In the genomic region with DNA sequence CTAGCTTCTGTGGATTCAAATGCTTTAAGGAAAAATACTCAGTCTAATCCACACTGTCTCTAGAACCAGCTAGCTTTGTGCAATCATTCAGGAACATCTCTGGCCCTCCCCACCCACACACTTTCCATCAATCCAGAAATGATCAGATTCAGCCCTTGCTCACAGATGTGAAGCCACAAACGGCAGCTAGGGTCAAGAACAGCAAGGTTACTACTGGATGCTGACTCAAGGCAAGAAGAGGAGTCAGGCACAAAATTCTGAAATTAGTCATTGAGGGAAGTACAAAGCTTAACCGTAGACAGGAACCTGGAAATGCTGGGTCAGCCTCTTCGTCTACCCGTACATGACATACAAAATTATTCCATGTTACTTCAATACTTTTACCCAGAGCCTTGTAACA, we compare ENCODE assay signal across 13 cellular contexts.
DNase-seq lines count a peak whose midpoint lies in the region; ATAC-seq and TF ChIP-seq lines count a peak whose summit lies in the region.
"Had no signal": no experiment of that assay in that cellular context is flagged by ENCODE, and none has a peak within 500 bp of the region (broad histone marks: within the 10 kb centered on the region; RNA-seq: fewer than 3 reads in every experiment).

No MANE protein-coding gene starts in this region.

- no peak overlapping the region for H3K4me3 ChIP-seq in epithelial cell of esophagus (ENCODE audit: low read length)
- H3K4me3 ChIP-seq: right lobe of liver had no signal

- ATAC-seq in activated naive CD8-positive, alpha-beta T cell treated with anti-CD3 and anti-CD28 coated beads, Interleukin-2, amount 50 U/mL, for 24 hours: peak; percentile 40
- peak; percentile 66 for ATAC-seq in stimulated activated naive CD8-positive, alpha-beta T cell treated with anti-CD3 and anti-CD28 coated beads, Interleukin-15, Interleukin-2, amounts not matched to agents 100 U/mL and 50 U/mL, for 24 hours
- ATAC-seq in HG02610 (IDR thresholded peaks at IDR 0.05; ENCODE audit: unreplicated experiment) (no peak), HG03135 (IDR thresholded peaks at IDR 0.05; ENCODE audit: unreplicated experiment) (no peak)
- ATAC-seq: right lobe of liver had no signal

- H3K36me3 Mint-ChIP-seq in activated naive CD8-positive, alpha-beta T cell treated with anti-CD3 and anti-CD28 coated beads, Interleukin-2, amount 50 U/mL, for 24 hours (ENCODE audit: low read depth): no peaks in the 10 kb centered on the region
- no peaks in the 10 kb centered on the region for H3K36me3 Mint-ChIP-seq in activated naive CD8-positive, alpha-beta T cell treated with anti-CD3 and anti-CD28 coated beads for 36 hours
- H3K36me3 Mint-ChIP-seq: memory B cell had no signal

- no peak for TF ChIP-seq CTCF in epithelial cell of esophagus (IDR thresholded peaks at IDR 0.05; ENCODE audit: insufficient read depth, low read depth, low read length, missing control alignments)

- H3K9me3 Mint-ChIP-seq in activated naive CD8-positive, alpha-beta T cell treated with anti-CD3 and anti-CD28 coated beads, Interleukin-2, amount 50 U/mL, for 24 hours: no peaks in the 10 kb centered on the region
- no peaks in the 10 kb centered on the region for H3K9me3 Mint-ChIP-seq in activated naive CD8-positive, alpha-beta T cell treated with anti-CD3 and anti-CD28 coated beads for 36 hours
- H3K9me3 Mint-ChIP-seq: HFFc6, memory B cell had no signal

- peaks cover 10% of the 10 kb centered on the region for H3K4me1 Mint-ChIP-seq in activated naive CD8-positive, alpha-beta T cell treated with anti-CD3 and anti-CD28 coated beads, Interleukin-2, amount 50 U/mL, for 24 hours
- H3K4me1 Mint-ChIP-seq in activated naive CD8-positive, alpha-beta T cell treated with anti-CD3 and anti-CD28 coated beads for 36 hours: no peaks in the 10 kb centered on the region
- H3K4me1 Mint-ChIP-seq: memory B cell had no signal

- no peaks in the 10 kb centered on the region for H3K27me3 Mint-ChIP-seq in activated naive CD8-positive, alpha-beta T cell treated with anti-CD3 and anti-CD28 coated beads, Interleukin-2, amount 50 U/mL, for 24 hours
- peaks cover 8% of the 10 kb centered on the region for H3K27me3 Mint-ChIP-seq in activated naive CD8-positive, alpha-beta T cell treated with anti-CD3 and anti-CD28 coated beads for 36 hours

- no peak overlapping the region for H3K4me3 Mint-ChIP-seq in activated naive CD8-positive, alpha-beta T cell treated with anti-CD3 and anti-CD28 coated beads, Interleukin-2, amount 50 U/mL, for 24 hours
- no peak overlapping the region for H3K4me3 Mint-ChIP-seq in activated naive CD8-positive, alpha-beta T cell treated with anti-CD3 and anti-CD28 coated beads for 36 hours
- H3K4me3 Mint-ChIP-seq: HFFc6, memory B cell had no signal

- H3K27ac Mint-ChIP-seq in activated naive CD8-positive, alpha-beta T cell treated with anti-CD3 and anti-CD28 coated beads, Interleukin-2, amount 50 U/mL, for 24 hours: no peak overlapping the region
- H3K27ac Mint-ChIP-seq in activated naive CD8-positive, alpha-beta T cell treated with anti-CD3 and anti-CD28 coated beads for 36 hours: no peak overlapping the region
- H3K27ac Mint-ChIP-seq: HFFc6, memory B cell had no signal

- DNase-seq in activated naive CD8-positive, alpha-beta T cell treated with anti-CD3 and anti-CD28 coated beads, Interleukin-2, amount 50 U/mL, for 24 hours: no peak
- DNase-seq in activated naive CD8-positive, alpha-beta T cell treated with anti-CD3 and anti-CD28 coated beads for 36 hours: no peak
- DNase-seq in M059J (ENCODE audit: low read depth) (peak; percentile 41), epithelial cell of esophagus (ENCODE audit: low read depth) (peak; percentile 29), NCI-H774 (lab: John Stamatoyannopoulos, UW) (no peak)
- DNase-seq in stimulated activated naive CD8-positive, alpha-beta T cell treated with anti-CD3 and anti-CD28 coated beads, Interleukin-15, Interleukin-2, amounts not matched to agents 100 U/mL and 50 U/mL, for 24 hours: peak; percentile 5
- DNase-seq: anterior cingulate cortex, HFFc6, right lobe of liver, SHP77 treated with DMSO at 0.1 percent for 48 hours had no signal

Comparison
In these comparisons a context has a peak if more than half of its experiments do, and no peak if none do; other contexts are left out.
1. ATAC-seq: peak in activated naive CD8-positive, alpha-beta T cell treated with anti-CD3 and anti-CD28 coated beads, Interleukin-2, amount 50 U/mL, for 24 hours (single experiment) and stimulated activated naive CD8-positive, alpha-beta T cell treated with anti-CD3 and anti-CD28 coated beads, Interleukin-15, Interleukin-2, amounts not matched to agents 100 U/mL and 50 U/mL, for 24 hours (single experiment); none in HG02610 (single experiment) and HG03135 (single experiment).
2. DNase-seq: peak in M059J (single experiment), epithelial cell of esophagus (single experiment) and stimulated activated naive CD8-positive, alpha-beta T cell treated with anti-CD3 and anti-CD28 coated beads, Interleukin-15, Interleukin-2, amounts not matched to agents 100 U/mL and 50 U/mL, for 24 hours (single experiment); none in activated naive CD8-positive, alpha-beta T cell treated with anti-CD3 and anti-CD28 coated beads, Interleukin-2, amount 50 U/mL, for 24 hours (single experiment), activated naive CD8-positive, alpha-beta T cell treated with anti-CD3 and anti-CD28 coated beads for 36 hours (single experiment) and NCI-H774 (single experiment).